In genomic region chr19:29022599-29022998, GRCh38 we compare ENCODE assay signal across 29 cellular contexts.
"Had no signal": no experiment of that assay in that cellular context is flagged by ENCODE, and none has a peak within 500 bp of the region (broad histone marks: within the 10 kb centered on the region; RNA-seq: fewer than 3 reads in every experiment).

No MANE protein-coding gene starts in this region.

- H3K27ac ChIP-seq: hepatocyte, left ventricle myocardium inferior, neutrophil, parathyroid adenoma, prostate gland, skin epidermis, suprapubic skin, thoracic aorta, tibial artery, upper lobe of right lung, uterus had no signal

- DNase-seq: islet precursor cell; left ventricle myocardium inferior; mesendoderm; naive B cell; occipital lobe; retina; right cardiac atrium; stimulated activated CD4-positive, alpha-beta T cell treated with anti-CD3 and anti-CD28 coated beads, Interleukin-12 subunit alpha, Interleukin-12 subunit beta, amount 100 ng/mL, for 4 hours; stimulated activated CD4-positive, alpha-beta T cell treated with anti-CD3 and anti-CD28 coated beads, Interleukin-15, amount 100 ng/mL, for 24 hours; stimulated activated CD4-positive, alpha-beta T cell treated with anti-CD3 and anti-CD28 coated beads, Interleukin-2, amount 100 ng/mL, for 24 hours; stimulated activated CD4-positive, alpha-beta T cell treated with anti-CD3 and anti-CD28 coated beads, Interleukin-4, amount 100 ng/mL, for 1 hour; stimulated activated naive CD4-positive, alpha-beta T cell; tibial artery; trophoblast cell; upper lobe of right lung; uterus had no signal

- H3K9me3 ChIP-seq: left ventricle myocardium inferior, neutrophil, prostate gland, suprapubic skin, thoracic aorta, tibial artery, upper lobe of right lung, uterus had no signal

- H3K27me3 Mint-ChIP-seq: naive B cell; stimulated activated naive CD8-positive, alpha-beta T cell treated with anti-CD3 and anti-CD28 coated beads, Interleukin-15, Interleukin-2, amounts not matched to agents 100 ng/mL and 50 ng/mL, for 24 hours had no signal

- H3K4me3 ChIP-seq: hepatocyte, left ventricle myocardium inferior, lung, prostate gland, skin epidermis, suprapubic skin, thoracic aorta, tibial artery, upper lobe of right lung, uterus had no signal

- H3K36me3 ChIP-seq: left ventricle myocardium inferior, neutrophil, prostate gland, suprapubic skin, thoracic aorta, tibial artery, upper lobe of right lung, uterus had no signal

- H3K4me2 ChIP-seq: hepatocyte had no signal

- H3K9me3 Mint-ChIP-seq: mesothelial cell of epicardium; natural killer cell treated with Interleukin-12 subunit alpha and Interleukin-12 subunit beta and Interleukin-15 and Interleukin-18, amount 100 ng/mL, for 72 hours; neural crest cell; stimulated activated naive CD8-positive, alpha-beta T cell treated with anti-CD3 and anti-CD28 coated beads, Interleukin-15, Interleukin-2, amounts not matched to agents 100 ng/mL and 50 ng/mL, for 24 hours had no signal

- H2AFZ ChIP-seq: hepatocyte, parathyroid adenoma had no signal

- H3K36me3 Mint-ChIP-seq: mesothelial cell of epicardium; naive B cell; natural killer cell treated with Interleukin-12 subunit alpha and Interleukin-12 subunit beta and Interleukin-15 and Interleukin-18, amount 100 ng/mL, for 72 hours had no signal

- H3K27ac Mint-ChIP-seq: mesothelial cell of epicardium; naive B cell; natural killer cell treated with Interleukin-12 subunit alpha and Interleukin-12 subunit beta and Interleukin-15 and Interleukin-18, amount 100 ng/mL, for 72 hours; stimulated activated naive CD8-positive, alpha-beta T cell treated with anti-CD3 and anti-CD28 coated beads, Interleukin-15, Interleukin-2, amounts not matched to agents 100 ng/mL and 50 ng/mL, for 24 hours had no signal

- H3K79me2 ChIP-seq: hepatocyte, parathyroid adenoma had no signal

- H3K9ac ChIP-seq: parathyroid adenoma had no signal

- H3K4me3 Mint-ChIP-seq: mesothelial cell of epicardium; naive B cell; natural killer cell treated with Interleukin-12 subunit alpha and Interleukin-12 subunit beta and Interleukin-15 and Interleukin-18, amount 100 ng/mL, for 72 hours; neural crest cell; stimulated activated naive CD8-positive, alpha-beta T cell treated with anti-CD3 and anti-CD28 coated beads, Interleukin-15, Interleukin-2, amounts not matched to agents 100 ng/mL and 50 ng/mL, for 24 hours had no signal

- H3K27me3 ChIP-seq: hepatocyte, neutrophil, tibial artery, upper lobe of right lung, uterus had no signal

- H3K4me1 Mint-ChIP-seq: mesothelial cell of epicardium, naive B cell had no signal

- ATAC-seq: natural killer cell treated with Interleukin-12 subunit alpha and Interleukin-12 subunit beta and Interleukin-15 and Interleukin-18, amount 100 ng/mL, for 72 hours; right cardiac atrium; sciatic nerve; upper lobe of right lung had no signal
